1 cellular context compared by ENCODE assay signal in genomic region chr3:147184794-147185193, GRCh38.
TF ChIP-seq lines count a peak whose summit lies in the region.

No MANE protein-coding gene starts in this region.

TF ChIP-seq in HepG2, 621 proteins besides CTCF, POLR2A, EP300 and RAD21 (continued from another document and continues in another):
- no peak for TF ChIP-seq ZNF318 (CRISPR knock-in tag; IDR thresholded peaks at IDR 0.05)
- TF ChIP-seq JUNB (CRISPR knock-in tag; IDR thresholded peaks at IDR 0.05; ENCODE audit: borderline replicate concordance), result no peak
- TF ChIP-seq IKZF4 (CRISPR knock-in tag; IDR thresholded peaks at IDR 0.05; ENCODE audit: borderline replicate concordance, low read depth, not compliant biosample characterization), result no peak
- TF ChIP-seq EEA1 (CRISPR knock-in tag; IDR thresholded peaks at IDR 0.05; ENCODE audit: borderline replicate concordance), result no peak
- TF ChIP-seq SCMH1 (CRISPR knock-in tag; IDR thresholded peaks at IDR 0.05; ENCODE audit: borderline replicate concordance), result no peak
- no peak for TF ChIP-seq ZFP90 (CRISPR knock-in tag; IDR thresholded peaks at IDR 0.05; ENCODE audit: borderline replicate concordance)
- TF ChIP-seq POLR2G (IDR thresholded peaks at IDR 0.05; ENCODE audit: low read depth, low read length), result 0 out of 2 replicates have a peak, but pooled peaks have one; percentile 34
- peak; percentile 72 for TF ChIP-seq SAP130 (CRISPR knock-in tag; IDR thresholded peaks at IDR 0.05; ENCODE audit: low read depth)
- TF ChIP-seq ATF1 (CRISPR knock-in tag; IDR thresholded peaks at IDR 0.05), result peak; percentile 38; the same call in 1 of the 2 replicates
- TF ChIP-seq ZKSCAN8 (CRISPR knock-in tag; IDR thresholded peaks at IDR 0.05; ENCODE audit: borderline replicate concordance), result no peak; the same call in 1 of the 2 replicates
- TF ChIP-seq TRIM22 (IDR thresholded peaks at IDR 0.05), result no peak
- no peak for TF ChIP-seq U2AF2 (IDR thresholded peaks at IDR 0.05; ENCODE audit: low read depth, low read length)
- peak; percentile 54; the same call in 1 of the 2 replicates for TF ChIP-seq ZFP36L1 (CRISPR knock-in tag; IDR thresholded peaks at IDR 0.05)
- TF ChIP-seq ZNF292 (CRISPR knock-in tag; IDR thresholded peaks at IDR 0.05; ENCODE audit: borderline replicate concordance, low read depth), result peak; percentile 82; the same call in 1 of the 2 replicates
- TF ChIP-seq ARID5B (CRISPR knock-in tag; IDR thresholded peaks at IDR 0.05), result peak; percentile 96
- no peak for TF ChIP-seq STAG1 (CRISPR knock-in tag; IDR thresholded peaks at IDR 0.05)
- no peak for TF ChIP-seq FUBP1 (CRISPR knock-in tag; IDR thresholded peaks at IDR 0.05; ENCODE audit: borderline replicate concordance)
- no peak for TF ChIP-seq NR0B2 (CRISPR knock-in tag; IDR thresholded peaks at IDR 0.05)
- no peak for TF ChIP-seq ZNF296 (CRISPR knock-in tag; conservative IDR thresholded peaks at IDR 0.05)
- no peak for TF ChIP-seq ZNF737 (CRISPR knock-in tag; IDR thresholded peaks at IDR 0.05; ENCODE audit: borderline replicate concordance)
- TF ChIP-seq ZBTB4 (CRISPR knock-in tag; IDR thresholded peaks at IDR 0.05; ENCODE audit: borderline replicate concordance), result no peak
- peak; percentile 87 for TF ChIP-seq ZNF609 (CRISPR knock-in tag; IDR thresholded peaks at IDR 0.05; ENCODE audit: borderline replicate concordance)
